ENCODE assay signal across 2 cellular contexts in the genomic region with DNA sequence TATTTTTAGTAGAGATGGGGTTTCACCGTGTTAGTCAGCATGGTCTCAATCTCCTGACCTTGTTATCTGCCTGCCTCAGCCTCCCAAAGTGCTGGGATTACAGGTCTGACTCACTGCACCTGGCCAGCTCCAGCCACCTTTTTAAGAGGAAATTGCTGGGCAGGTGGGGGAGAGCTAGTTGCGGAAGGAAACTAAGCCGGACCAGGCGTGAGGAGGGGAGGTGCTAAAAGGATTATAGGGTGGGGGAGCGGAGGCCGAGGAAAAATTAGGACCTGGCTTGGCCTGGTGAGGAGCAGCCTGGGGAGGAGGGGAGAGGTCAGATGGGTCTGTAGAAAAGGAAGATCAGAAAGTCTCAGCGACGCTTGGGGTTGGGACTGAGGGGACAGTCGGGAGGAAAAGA. TPM values are rescaled to one million over a fixed set of nuclear protein-coding genes. Genes with fewer than 3 reads are reported as not detected.
"Had no signal": no experiment of that assay in that cellular context is flagged by ENCODE, and none has a peak within 500 bp of the region (broad histone marks: within the 10 kb centered on the region; RNA-seq: fewer than 3 reads in every experiment).

No MANE protein-coding gene starts in this region.

RNA-seq across cellular contexts. Expression of gene F3, which starts 29.4 kb away (rescaled TPM):
- total RNA-seq: naive thymus-derived CD8-positive, alpha-beta T cell; natural killer cell treated with Interleukin-12 subunit alpha and Interleukin-12 subunit beta and Interleukin-15 and Interleukin-18, amount 100 ng/mL, for 72 hours had no signal
- polyA plus RNA-seq: naive thymus-derived CD8-positive, alpha-beta T cell had no signal
